In the genomic region with DNA sequence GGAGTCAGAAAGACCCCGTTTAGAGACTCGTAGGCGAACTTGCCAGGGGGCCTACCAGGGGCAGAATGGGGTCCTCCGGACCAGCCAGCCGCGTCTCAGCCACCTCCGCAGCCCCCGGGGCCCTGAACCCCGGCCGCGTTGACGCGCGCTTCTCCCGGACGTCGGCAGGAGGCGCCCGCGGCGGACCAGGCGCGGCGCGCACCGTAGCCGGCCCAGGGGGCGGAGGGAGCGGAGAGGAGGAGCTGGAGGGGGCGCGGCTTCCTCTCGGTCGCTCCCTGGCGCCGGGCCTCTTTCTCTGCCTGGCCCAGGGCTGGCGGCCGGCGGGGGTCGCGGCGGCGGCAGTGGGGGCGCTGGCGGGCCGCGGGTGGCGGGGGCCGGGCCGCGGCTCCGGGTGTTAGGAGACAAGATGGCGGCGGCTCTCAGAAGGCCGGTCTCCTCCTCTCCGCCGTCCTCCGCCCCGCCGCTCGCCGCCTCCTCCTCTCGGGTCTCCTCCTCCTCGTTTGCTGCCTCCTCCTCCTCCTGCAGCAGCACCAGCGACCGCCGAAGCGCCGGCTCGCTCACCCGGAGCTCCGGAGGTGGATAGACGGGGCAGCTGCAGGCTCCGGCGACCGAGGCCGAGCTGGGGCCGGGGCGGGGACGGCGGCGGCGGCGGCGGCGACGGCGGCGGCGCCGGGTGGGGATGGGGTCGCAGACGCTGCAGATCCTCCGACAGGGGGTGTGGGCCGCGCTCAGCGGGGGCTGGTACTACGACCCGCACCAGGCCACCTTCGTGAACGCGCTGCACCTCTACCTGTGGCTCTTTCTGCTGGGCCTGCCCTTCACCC, we compare ENCODE assay signal across 1 cellular context.
TF ChIP-seq lines count a peak whose summit lies in the region.

TSS of gene PCNX1 (plus strand) at position 288 of the 824 bp plus-strand sequence. CDS start at position 680, 392 bp downstream.

TF ChIP-seq in K562, 482 proteins besides CTCF, POLR2A, EP300 and RAD21 (continued from another document and continues in another):
- TF ChIP-seq ZBTB12 (CRISPR knock-in tag; IDR thresholded peaks at IDR 0.05) (no peak), ZNF740 (CRISPR knock-in tag; IDR thresholded peaks at IDR 0.05) (no peak), ZNF740 (tag; IDR thresholded peaks at IDR 0.05) (no peak), E2F6 (IDR thresholded peaks at IDR 0.05; ENCODE audit: borderline replicate concordance in 1 of 2, extremely low read depth in 1 of 2, insufficient read depth in 1 of 2, insufficient read length in 1 of 2, low read depth in 1 of 2, low read length in 1 of 2, poor library complexity in 1 of 2, severe bottlenecking in 1 of 2) (no peak), CREM (IDR thresholded peaks at IDR 0.05; ENCODE audit: low read depth) (peak; percentile 57), KDM1A (IDR thresholded peaks at IDR 0.05) (no peak), PYGO2 (tag; IDR thresholded peaks at IDR 0.05) (no peak), ZNF263 (CRISPR knock-in tag; IDR thresholded peaks at IDR 0.05; ENCODE audit: borderline replicate concordance) (peak; percentile 88), ZNF408 (CRISPR knock-in tag; IDR thresholded peaks at IDR 0.05; ENCODE audit: low read depth) (no peak), TSC22D4 (tag; IDR thresholded peaks at IDR 0.05) (no peak), ZBED1 (IDR thresholded peaks at IDR 0.05) (no peak), CTBP1 (IDR thresholded peaks at IDR 0.05; ENCODE audit: borderline replicate concordance) (peak; percentile 29; the same call in 1 of the 2 replicates), SREBF1 (IDR thresholded peaks at IDR 0.05; ENCODE audit: borderline replicate concordance, low read depth, low read length) (no peak), RBM39 (optimal IDR thresholded peaks at IDR 0.05; ENCODE audit: low read depth, low read length) (no peak), POLR2AphosphoS2 (IDR thresholded peaks at IDR 0.05; ENCODE audit: low read length) (no peak), GMEB1 (CRISPR knock-in tag; IDR thresholded peaks at IDR 0.05) (peak; percentile 49), ARID1B (IDR thresholded peaks at IDR 0.05) (no peak), TCF3 (CRISPR knock-in tag; IDR thresholded peaks at IDR 0.05) (no peak), NFXL1 (CRISPR knock-in tag; IDR thresholded peaks at IDR 0.05) (no peak), ZNF253 (CRISPR knock-in tag; conservative IDR thresholded peaks at IDR 0.05) (no peak), RFX5 (IDR thresholded peaks at IDR 0.05; ENCODE audit: low read depth, low read length) (no peak), ZKSCAN3 (CRISPR knock-in tag; IDR thresholded peaks at IDR 0.05) (no peak), STAG1 (CRISPR knock-in tag; IDR thresholded peaks at IDR 0.05; ENCODE audit: borderline replicate concordance) (no peak), SMAD4 (CRISPR knock-in tag; conservative IDR thresholded peaks at IDR 0.05) (peak; percentile 47), ZFP1 (CRISPR knock-in tag; IDR thresholded peaks at IDR 0.05) (no peak), HEY1 (CRISPR knock-in tag; IDR thresholded peaks at IDR 0.05; ENCODE audit: borderline replicate concordance) (no peak), PTBP1 (IDR thresholded peaks at IDR 0.05; ENCODE audit: low read depth, low read length) (no peak), GTF2A2 (tag; IDR thresholded peaks at IDR 0.05) (no peak), AFF4 (CRISPR knock-in tag; IDR thresholded peaks at IDR 0.05) (no peak), FOXJ3 (CRISPR knock-in tag; IDR thresholded peaks at IDR 0.05) (no peak), ZNF589 (CRISPR knock-in tag; IDR thresholded peaks at IDR 0.05; ENCODE audit: low read depth) (no peak), ZBTB1 (CRISPR knock-in tag; IDR thresholded peaks at IDR 0.05; ENCODE audit: borderline replicate concordance, low read depth) (no peak), SMC3 (conservative IDR thresholded peaks at IDR 0.05; ENCODE audit: insufficient read depth, low read depth, low read length) (0 out of 2 replicates have a peak, but pooled peaks have one; percentile 8), COPS2 (conservative IDR thresholded peaks at IDR 0.05) (no peak), NKRF (IDR thresholded peaks at IDR 0.05; ENCODE audit: borderline replicate concordance) (no peak)
- TF ChIP-seq, protein P1, sequence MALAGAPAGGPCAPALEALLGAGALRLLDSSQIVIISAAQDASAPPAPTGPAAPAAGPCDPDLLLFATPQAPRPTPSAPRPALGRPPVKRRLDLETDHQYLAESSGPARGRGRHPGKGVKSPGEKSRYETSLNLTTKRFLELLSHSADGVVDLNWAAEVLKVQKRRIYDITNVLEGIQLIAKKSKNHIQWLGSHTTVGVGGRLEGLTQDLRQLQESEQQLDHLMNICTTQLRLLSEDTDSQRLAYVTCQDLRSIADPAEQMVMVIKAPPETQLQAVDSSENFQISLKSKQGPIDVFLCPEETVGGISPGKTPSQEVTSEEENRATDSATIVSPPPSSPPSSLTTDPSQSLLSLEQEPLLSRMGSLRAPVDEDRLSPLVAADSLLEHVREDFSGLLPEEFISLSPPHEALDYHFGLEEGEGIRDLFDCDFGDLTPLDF (CRISPR knock-in tag; IDR thresholded peaks at IDR 0.05) = no peak
- TF ChIP-seq, protein P2, sequence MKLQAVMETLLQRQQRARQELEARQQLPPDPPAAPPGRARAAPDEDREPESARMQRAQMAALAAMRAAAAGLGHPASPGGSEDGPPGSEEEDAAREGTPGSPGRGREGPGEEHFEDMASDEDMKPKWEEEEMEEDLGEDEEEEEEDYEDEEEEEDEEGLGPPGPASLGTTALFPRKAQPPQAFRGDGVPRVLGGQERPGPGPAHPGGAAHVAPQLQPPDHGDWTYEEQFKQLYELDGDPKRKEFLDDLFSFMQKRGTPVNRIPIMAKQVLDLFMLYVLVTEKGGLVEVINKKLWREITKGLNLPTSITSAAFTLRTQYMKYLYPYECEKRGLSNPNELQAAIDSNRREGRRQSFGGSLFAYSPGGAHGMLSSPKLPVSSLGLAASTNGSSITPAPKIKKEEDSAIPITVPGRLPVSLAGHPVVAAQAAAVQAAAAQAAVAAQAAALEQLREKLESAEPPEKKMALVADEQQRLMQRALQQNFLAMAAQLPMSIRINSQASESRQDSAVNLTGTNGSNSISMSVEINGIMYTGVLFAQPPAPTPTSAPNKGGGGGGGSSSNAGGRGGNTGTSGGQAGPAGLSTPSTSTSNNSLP (IDR thresholded peaks at IDR 0.05; ENCODE audit: borderline replicate concordance, low read depth, low read length) = no peak
- TF ChIP-seq, protein P3, sequence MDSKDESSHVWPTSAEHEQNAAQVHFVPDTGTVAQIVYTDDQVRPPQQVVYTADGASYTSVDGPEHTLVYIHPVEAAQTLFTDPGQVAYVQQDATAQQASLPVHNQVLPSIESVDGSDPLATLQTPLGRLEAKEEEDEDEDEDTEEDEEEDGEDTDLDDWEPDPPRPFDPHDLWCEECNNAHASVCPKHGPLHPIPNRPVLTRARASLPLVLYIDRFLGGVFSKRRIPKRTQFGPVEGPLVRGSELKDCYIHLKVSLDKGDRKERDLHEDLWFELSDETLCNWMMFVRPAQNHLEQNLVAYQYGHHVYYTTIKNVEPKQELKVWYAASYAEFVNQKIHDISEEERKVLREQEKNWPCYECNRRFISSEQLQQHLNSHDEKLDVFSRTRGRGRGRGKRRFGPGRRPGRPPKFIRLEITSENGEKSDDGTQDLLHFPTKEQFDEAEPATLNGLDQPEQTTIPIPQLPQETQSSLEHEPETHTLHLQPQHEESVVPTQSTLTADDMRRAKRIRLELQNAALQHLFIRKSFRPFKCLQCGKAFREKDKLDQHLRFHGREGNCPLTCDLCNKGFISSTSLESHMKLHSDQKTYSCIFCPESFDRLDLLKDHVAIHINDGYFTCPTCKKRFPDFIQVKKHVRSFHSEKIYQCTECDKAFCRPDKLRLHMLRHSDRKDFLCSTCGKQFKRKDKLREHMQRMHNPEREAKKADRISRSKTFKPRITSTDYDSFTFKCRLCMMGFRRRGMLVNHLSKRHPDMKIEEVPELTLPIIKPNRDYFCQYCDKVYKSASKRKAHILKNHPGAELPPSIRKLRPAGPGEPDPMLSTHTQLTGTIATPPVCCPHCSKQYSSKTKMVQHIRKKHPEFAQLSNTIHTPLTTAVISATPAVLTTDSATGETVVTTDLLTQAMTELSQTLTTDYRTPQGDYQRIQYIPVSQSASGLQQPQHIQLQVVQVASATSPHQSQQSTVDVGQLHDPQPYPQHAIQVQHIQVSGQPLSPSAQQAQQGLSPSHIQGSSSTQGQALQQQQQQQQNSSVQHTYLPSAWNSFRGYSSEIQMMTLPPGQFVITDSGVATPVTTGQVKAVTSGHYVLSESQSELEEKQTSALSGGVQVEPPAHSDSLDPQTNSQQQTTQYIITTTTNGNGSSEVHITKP (IDR thresholded peaks at IDR 0.05; ENCODE audit: partially characterized antibody) = no peak
- TF ChIP-seq, protein P4, sequence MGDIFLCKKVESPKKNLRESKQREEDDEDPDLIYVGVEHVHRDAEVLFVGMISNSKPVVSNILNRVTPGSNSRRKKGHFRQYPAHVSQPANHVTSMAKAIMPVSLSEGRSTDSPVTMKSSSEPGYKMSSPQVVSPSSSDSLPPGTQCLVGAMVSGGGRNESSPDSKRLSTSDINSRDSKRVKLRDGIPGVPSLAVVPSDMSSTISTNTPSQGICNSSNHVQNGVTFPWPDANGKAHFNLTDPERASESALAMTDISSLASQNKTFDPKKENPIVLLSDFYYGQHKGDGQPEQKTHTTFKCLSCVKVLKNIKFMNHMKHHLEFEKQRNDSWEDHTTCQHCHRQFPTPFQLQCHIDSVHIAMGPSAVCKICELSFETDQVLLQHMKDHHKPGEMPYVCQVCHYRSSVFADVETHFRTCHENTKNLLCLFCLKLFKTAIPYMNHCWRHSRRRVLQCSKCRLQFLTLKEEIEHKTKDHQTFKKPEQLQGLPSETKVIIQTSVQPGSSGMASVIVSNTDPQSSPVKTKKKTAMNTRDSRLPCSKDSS (IDR thresholded peaks at IDR 0.05; ENCODE audit: low read depth, partially characterized antibody) = no peak
